Comparison of ENCODE assay signal across 8 cellular contexts in genomic region chr11:77913608-77914306, GRCh38.
A peak's percentile ranks its signal among the peaks of the same experiment; 100 is the strongest.
DNase-seq lines count a peak whose midpoint lies in the region; ATAC-seq and TF ChIP-seq lines count a peak whose summit lies in the region.
"Not testable (repeated sequence)": the region's sequence is repeated elsewhere in the genome, so short reads cannot be mapped to it uniquely, and the experiment has no call there.

No MANE protein-coding gene starts in this region.

- not testable (repeated sequence) for H2BK5ac ChIP-seq in mesenchymal stem cell (ENCODE audit: low read depth, low read length, poor library complexity, severe bottlenecking)

- TF ChIP-seq CTCF in VCaP (conservative IDR thresholded peaks at IDR 0.05); MCF 10A (IDR thresholded peaks at IDR 0.05; ENCODE audit: unreplicated experiment); fibroblast of pulmonary artery (IDR thresholded peaks at IDR 0.05; ENCODE audit: low read length, missing control alignments); type B pancreatic cell (conservative IDR thresholded peaks at IDR 0.05): not testable (repeated sequence)

- H3K9ac ChIP-seq in mesenchymal stem cell (ENCODE audit: low read length), result not testable (repeated sequence)

- not testable (repeated sequence) for H2BK12ac ChIP-seq in mesenchymal stem cell (ENCODE audit: low read length in 2 of 2)

- not testable (repeated sequence) for H3K9me3 ChIP-seq in CD4-positive, CD25-positive, alpha-beta regulatory T cell (ENCODE audit: control insufficient read depth in 2 of 2, low read length in 2 of 2); mesenchymal stem cell (ENCODE audit: control insufficient read depth, low read length)

- H2BK120ac ChIP-seq in mesenchymal stem cell (ENCODE audit: low read depth, low read length), result peak overlapping the region; percentile 34

- H4K8ac ChIP-seq in mesenchymal stem cell (ENCODE audit: low read length), result peak overlapping the region; percentile 23

- no CpG with 5 or more reads among the region's 4 CpGs for WGBS in mesenchymal stem cell

- peak overlapping the region in 2 of 3 donors; percentile 6 to 46 for H3K27ac Mint-ChIP-seq in CD4-positive, CD25-positive, alpha-beta regulatory T cell
- H3K27ac Mint-ChIP-seq in MCF 10A (ENCODE audit: low read depth, unreplicated experiment) (peak overlapping the region; percentile 64), type B pancreatic cell (peak overlapping the region; percentile 63)

- peaks cover 17% of the 10 kb centered on the region for H3K36me3 ChIP-seq in CD4-positive, CD25-positive, alpha-beta regulatory T cell (ENCODE audit: control insufficient read depth, insufficient read depth, low read length)
- H3K36me3 ChIP-seq in mesenchymal stem cell (ENCODE audit: control insufficient read depth in 1 of 2, insufficient read depth in 2 of 2, low read depth in 1 of 2, low read length in 2 of 2), result peaks cover 3 to 14% of the 10 kb centered on the region in 2 experiments

- H3K36me3 Mint-ChIP-seq in CD4-positive, CD25-positive, alpha-beta regulatory T cell, result peaks cover 24% of the 10 kb centered on the region
- H3K36me3 Mint-ChIP-seq in MCF 10A (ENCODE audit: insufficient read depth, unreplicated experiment) (peaks cover 20% of the 10 kb centered on the region), type B pancreatic cell (peaks cover 19% of the 10 kb centered on the region)

- H3K9me3 Mint-ChIP-seq in CD4-positive, CD25-positive, alpha-beta regulatory T cell; MCF 10A (ENCODE audit: unreplicated experiment); type B pancreatic cell: not testable (repeated sequence)

- H3K4me2 ChIP-seq in mesenchymal stem cell (ENCODE audit: low read length, poor library complexity, severe bottlenecking), result not testable (repeated sequence)

- H3K4me3 Mint-ChIP-seq in CD4-positive, CD25-positive, alpha-beta regulatory T cell; type B pancreatic cell: not testable (repeated sequence)
- peak overlapping the region; percentile 19 for H3K4me3 Mint-ChIP-seq in MCF 10A (ENCODE audit: unreplicated experiment)

- intact Hi-C loops in MCF 10A (cut with micrococcal nuclease), result not testable (repeated sequence)

- H3K23ac ChIP-seq in mesenchymal stem cell (ENCODE audit: low read length in 2 of 2), result not testable (repeated sequence)

- POLR2A ChIA-PET in MCF 10A (lab: Yijun Ruan, JAX), result not testable (repeated sequence)

- H3K4ac ChIP-seq in mesenchymal stem cell (ENCODE audit: low read depth in 1 of 2, low read length in 2 of 2), result peak overlapping the region in 1 of 2 experiments; percentile 14

- not testable (repeated sequence) for H2BK15ac ChIP-seq in mesenchymal stem cell (ENCODE audit: low read depth, poor library complexity, severe bottlenecking)

- H3K4me1 ChIP-seq in CD4-positive, CD25-positive, alpha-beta regulatory T cell (ENCODE audit: control insufficient read depth, insufficient read depth, low read length, poor library complexity, severe bottlenecking); mesenchymal stem cell (ENCODE audit: control insufficient read depth, insufficient read depth, low read depth, low read length): not testable (repeated sequence)

- H3K27me3 ChIP-seq in CD4-positive, CD25-positive, alpha-beta regulatory T cell (ENCODE audit: control insufficient read depth, insufficient read depth, low read length); mesenchymal stem cell (ENCODE audit: control insufficient read depth in 1 of 2, insufficient read depth in 1 of 2, low read length in 2 of 2): not testable (repeated sequence)

- H3K18ac ChIP-seq in mesenchymal stem cell (ENCODE audit: low read depth in 1 of 2, low read length in 2 of 2), result peak overlapping the region in 1 of 2 experiments; percentile 22

- H3K4me3 ChIP-seq in CD4-positive, CD25-positive, alpha-beta regulatory T cell (ENCODE audit: low read depth, low read length); fibroblast of pulmonary artery (replicated peaks; ENCODE audit: low read depth, low read length); mesenchymal stem cell (ENCODE audit: insufficient read depth in 1 of 2, low read depth in 1 of 2, low read length in 2 of 2): not testable (repeated sequence)

- H3K27ac ChIP-seq in CD4-positive, CD25-positive, alpha-beta regulatory T cell (ENCODE audit: insufficient read depth, low read length, poor library complexity, severe bottlenecking), result not testable (repeated sequence)
- H3K27ac ChIP-seq in VCaP (peak overlapping the region; percentile 93), mesenchymal stem cell (ENCODE audit: low read length, poor library complexity, severe bottlenecking) (peak overlapping the region; percentile 74)

- not testable (repeated sequence) for H3K79me1 ChIP-seq in mesenchymal stem cell (replicated peaks; ENCODE audit: low read length, poor library complexity, severe bottlenecking)

- DNase-seq in CD4-positive, CD25-positive, alpha-beta regulatory T cell; type B pancreatic cell (ENCODE audit: extremely low spot score, unreplicated experiment): not testable (repeated sequence)
- DNase-seq in HT-29 (ENCODE audit: low spot score) (peak; percentile 38), NCI-H510A (lab: John Stamatoyannopoulos, UW) (peak; percentile 5), MCF 10A (ENCODE audit: unreplicated experiment) (peak; percentile 8), fibroblast of pulmonary artery (ENCODE audit: low read depth) (peak; percentile 7), mesenchymal stem cell (peak; percentile 58)

- not testable (repeated sequence) for ATAC-seq in CD4-positive, CD25-positive, alpha-beta regulatory T cell (ENCODE audit: low read depth in 2 of 2)

- H2AFZ ChIP-seq in mesenchymal stem cell (ENCODE audit: low read depth, low read length), result not testable (repeated sequence)

- not testable (repeated sequence) for H3K27me3 Mint-ChIP-seq in CD4-positive, CD25-positive, alpha-beta regulatory T cell; MCF 10A (ENCODE audit: insufficient read depth, unreplicated experiment); type B pancreatic cell

- H3K14ac ChIP-seq in mesenchymal stem cell (ENCODE audit: low read length in 2 of 2), result not testable (repeated sequence)

- BruUV-seq in MCF 10A (replicated peaks; lab: Mats Ljungman, UMichigan), result not testable (repeated sequence)

- not testable (repeated sequence) for H4K91ac ChIP-seq in mesenchymal stem cell (ENCODE audit: low read length)

- CTCF ChIA-PET in MCF 10A (lab: Yijun Ruan, JAX), result not testable (repeated sequence)

- not testable (repeated sequence) for H3K4me1 Mint-ChIP-seq in CD4-positive, CD25-positive, alpha-beta regulatory T cell
- peaks cover 14% of the 10 kb centered on the region for H3K4me1 Mint-ChIP-seq in MCF 10A (ENCODE audit: insufficient read depth, unreplicated experiment)
- peaks cover 22% of the 10 kb centered on the region for H3K4me1 Mint-ChIP-seq in type B pancreatic cell (ENCODE audit: unreplicated experiment)

- not testable (repeated sequence) for H2AK5ac ChIP-seq in mesenchymal stem cell (ENCODE audit: low read length, severe bottlenecking)
